ENCODE assay signal across 8 cellular contexts in the genomic region with DNA sequence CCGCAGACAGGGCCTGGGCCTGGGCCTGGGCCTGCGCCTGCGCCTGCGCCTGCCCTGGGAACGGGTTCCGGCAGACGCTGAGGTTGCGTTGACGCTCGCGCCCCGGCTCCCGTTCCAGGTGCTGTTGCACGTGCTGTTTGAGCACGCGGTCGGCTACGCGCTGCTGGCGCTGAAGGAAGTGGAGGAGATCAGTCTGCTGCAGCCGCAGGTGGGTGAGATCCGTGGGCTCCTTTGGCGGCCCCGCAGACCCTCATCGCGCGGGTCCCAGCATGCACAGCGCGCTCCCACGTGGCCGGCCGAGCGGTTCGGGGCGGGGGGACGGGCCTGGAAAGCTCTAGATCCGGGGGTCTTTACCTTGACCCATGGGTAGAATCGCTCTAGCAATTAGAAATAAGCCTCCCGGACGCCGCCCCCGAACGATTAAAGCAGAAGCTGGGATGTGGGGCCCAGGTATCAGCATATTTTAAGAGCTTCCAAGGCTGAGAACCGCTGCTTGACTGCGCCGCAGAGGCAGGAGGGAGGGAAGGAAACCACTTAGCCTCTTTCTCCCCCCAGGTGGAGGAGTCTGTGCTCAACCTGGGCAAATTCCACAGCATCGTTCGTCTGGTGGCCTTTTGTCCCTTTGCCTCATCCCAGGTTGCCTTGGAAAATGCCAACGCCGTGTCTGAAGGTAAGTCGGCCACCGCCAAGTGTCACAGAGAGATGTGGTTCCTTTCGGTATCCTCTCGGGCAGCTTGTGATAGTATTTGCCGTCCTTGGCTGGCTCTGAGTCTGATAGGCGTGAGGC. TPM values are rescaled to one million over a fixed set of nuclear protein-coding genes. Genes with fewer than 3 reads are reported as not detected.
DNase-seq lines count a peak whose midpoint lies in the region; ATAC-seq and TF ChIP-seq lines count a peak whose summit lies in the region.

No MANE protein-coding gene starts in this region.

- H3K36me3 Mint-ChIP-seq in endothelial cell (ENCODE audit: low read depth, unreplicated experiment): peaks cover 35% of the 10 kb centered on the region

- H3K4me3 Mint-ChIP-seq in endothelial cell (ENCODE audit: unreplicated experiment): peak overlapping the region; percentile 93

- H3K4me1 Mint-ChIP-seq in endothelial cell (ENCODE audit: unreplicated experiment): peaks cover 18% of the 10 kb centered on the region

- peak; percentile 20 for DNase-seq in COR-L47 (lab: John Stamatoyannopoulos, UW)
- DNase-seq in endothelial cell (ENCODE audit: low spot score): peak; percentile 48
- peak; percentile 60 for DNase-seq in testis
- DNase-seq in SW480 (ENCODE audit: low spot score): no peak

- no peak for TF ChIP-seq CTCF in endothelial cell (IDR thresholded peaks at IDR 0.05; ENCODE audit: unreplicated experiment)
- no peak for TF ChIP-seq CTCF in testis (IDR thresholded peaks at IDR 0.05)

- WGBS in testis, 2 donors: 0 to 1% methylated on average over 16 to 55 of the region's 56 CpGs

- H3K4me3 ChIP-seq in mononuclear cell (ENCODE audit: low read length): peak overlapping the region; percentile 77
- H3K4me3 ChIP-seq in testis: peak overlapping the region; percentile 71 to 88

- no peak overlapping the region for H3K27ac Mint-ChIP-seq in endothelial cell (ENCODE audit: unreplicated experiment)

- no peaks in the 10 kb centered on the region for H3K36me3 ChIP-seq in testis (ENCODE audit: low read depth, missing control alignments)

- peaks cover 32% of the 10 kb centered on the region for H3K4me1 ChIP-seq in mononuclear cell (ENCODE audit: insufficient read depth, low read length)
- peaks cover 10% of the 10 kb centered on the region for H3K4me1 ChIP-seq in testis

- H3K9me3 ChIP-seq in mononuclear cell (ENCODE audit: low read depth, low read length): no peaks in the 10 kb centered on the region
- H3K9me3 ChIP-seq in testis: no peaks in the 10 kb centered on the region

- peak overlapping the region; percentile 75 to 86 for H3K27ac ChIP-seq in testis

- no peaks in the 10 kb centered on the region for H3K27me3 ChIP-seq in mononuclear cell (ENCODE audit: insufficient read depth, low read length)
- no peaks in the 10 kb centered on the region for H3K27me3 ChIP-seq in testis

- ATAC-seq in GM19395 (IDR thresholded peaks at IDR 0.05; ENCODE audit: unreplicated experiment) (peak; percentile 63), HG03439 (IDR thresholded peaks at IDR 0.05; ENCODE audit: unreplicated experiment) (peak; percentile 54), SK-N-SH treated with all-trans-retinoic acid at 6 μM for 48 hours (peak; percentile 67)

- intact Hi-C loops in testis (cut with DNase I; ENCODE audit: low total_unique reads): no loop called here

- no peak for TF ChIP-seq POLR2A in testis (IDR thresholded peaks at IDR 0.05)

- no peaks in the 10 kb centered on the region for H3K9me3 Mint-ChIP-seq in endothelial cell (ENCODE audit: unreplicated experiment)

- H3K27me3 Mint-ChIP-seq in endothelial cell (ENCODE audit: unreplicated experiment): peaks cover 5% of the 10 kb centered on the region

TF ChIP-seq in SK-N-SH treated with all-trans-retinoic acid at 6 μM for 48 hours, 23 proteins besides CTCF, POLR2A, EP300 and RAD21:
- TF ChIP-seq ZNF70 (CRISPR knock-in tag; IDR thresholded peaks at IDR 0.05) (no peak), TOX (CRISPR knock-in tag; IDR thresholded peaks at IDR 0.05; ENCODE audit: borderline replicate concordance) (no peak), ZNF8 (CRISPR knock-in tag; IDR thresholded peaks at IDR 0.05) (no peak), ZFP3 (CRISPR knock-in tag; IDR thresholded peaks at IDR 0.05) (no peak), ISL1 (CRISPR knock-in tag; IDR thresholded peaks at IDR 0.05) (no peak), TCF4 (CRISPR knock-in tag; IDR thresholded peaks at IDR 0.05; ENCODE audit: borderline replicate concordance) (no peak), GLIS3 (CRISPR knock-in tag; IDR thresholded peaks at IDR 0.05) (no peak), RARB (CRISPR knock-in tag; IDR thresholded peaks at IDR 0.05) (no peak), OSR1 (CRISPR knock-in tag; IDR thresholded peaks at IDR 0.05) (no peak), BACH2 (CRISPR knock-in tag; IDR thresholded peaks at IDR 0.05; ENCODE audit: borderline replicate concordance) (no peak)
- TF ChIP-seq, protein P1, sequence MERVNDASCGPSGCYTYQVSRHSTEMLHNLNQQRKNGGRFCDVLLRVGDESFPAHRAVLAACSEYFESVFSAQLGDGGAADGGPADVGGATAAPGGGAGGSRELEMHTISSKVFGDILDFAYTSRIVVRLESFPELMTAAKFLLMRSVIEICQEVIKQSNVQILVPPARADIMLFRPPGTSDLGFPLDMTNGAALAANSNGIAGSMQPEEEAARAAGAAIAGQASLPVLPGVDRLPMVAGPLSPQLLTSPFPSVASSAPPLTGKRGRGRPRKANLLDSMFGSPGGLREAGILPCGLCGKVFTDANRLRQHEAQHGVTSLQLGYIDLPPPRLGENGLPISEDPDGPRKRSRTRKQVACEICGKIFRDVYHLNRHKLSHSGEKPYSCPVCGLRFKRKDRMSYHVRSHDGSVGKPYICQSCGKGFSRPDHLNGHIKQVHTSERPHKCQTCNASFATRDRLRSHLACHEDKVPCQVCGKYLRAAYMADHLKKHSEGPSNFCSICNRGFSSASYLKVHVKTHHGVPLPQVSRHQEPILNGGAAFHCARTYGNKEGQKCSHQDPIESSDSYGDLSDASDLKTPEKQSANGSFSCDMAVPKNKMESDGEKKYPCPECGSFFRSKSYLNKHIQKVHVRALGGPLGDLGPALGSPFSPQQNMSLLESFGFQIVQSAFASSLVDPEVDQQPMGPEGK (CRISPR knock-in tag; IDR thresholded peaks at IDR 0.05; ENCODE audit: borderline replicate concordance): no peak
- TF ChIP-seq, protein P2, sequence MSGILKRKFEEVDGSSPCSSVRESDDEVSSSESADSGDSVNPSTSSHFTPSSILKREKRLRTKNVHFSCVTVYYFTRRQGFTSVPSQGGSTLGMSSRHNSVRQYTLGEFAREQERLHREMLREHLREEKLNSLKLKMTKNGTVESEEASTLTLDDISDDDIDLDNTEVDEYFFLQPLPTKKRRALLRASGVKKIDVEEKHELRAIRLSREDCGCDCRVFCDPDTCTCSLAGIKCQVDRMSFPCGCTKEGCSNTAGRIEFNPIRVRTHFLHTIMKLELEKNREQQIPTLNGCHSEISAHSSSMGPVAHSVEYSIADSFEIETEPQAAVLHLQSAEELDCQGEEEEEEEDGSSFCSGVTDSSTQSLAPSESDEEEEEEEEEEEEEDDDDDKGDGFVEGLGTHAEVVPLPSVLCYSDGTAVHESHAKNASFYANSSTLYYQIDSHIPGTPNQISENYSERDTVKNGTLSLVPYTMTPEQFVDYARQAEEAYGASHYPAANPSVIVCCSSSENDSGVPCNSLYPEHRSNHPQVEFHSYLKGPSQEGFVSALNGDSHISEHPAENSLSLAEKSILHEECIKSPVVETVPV (CRISPR knock-in tag; IDR thresholded peaks at IDR 0.05): no peak
- TF ChIP-seq, protein P3, sequence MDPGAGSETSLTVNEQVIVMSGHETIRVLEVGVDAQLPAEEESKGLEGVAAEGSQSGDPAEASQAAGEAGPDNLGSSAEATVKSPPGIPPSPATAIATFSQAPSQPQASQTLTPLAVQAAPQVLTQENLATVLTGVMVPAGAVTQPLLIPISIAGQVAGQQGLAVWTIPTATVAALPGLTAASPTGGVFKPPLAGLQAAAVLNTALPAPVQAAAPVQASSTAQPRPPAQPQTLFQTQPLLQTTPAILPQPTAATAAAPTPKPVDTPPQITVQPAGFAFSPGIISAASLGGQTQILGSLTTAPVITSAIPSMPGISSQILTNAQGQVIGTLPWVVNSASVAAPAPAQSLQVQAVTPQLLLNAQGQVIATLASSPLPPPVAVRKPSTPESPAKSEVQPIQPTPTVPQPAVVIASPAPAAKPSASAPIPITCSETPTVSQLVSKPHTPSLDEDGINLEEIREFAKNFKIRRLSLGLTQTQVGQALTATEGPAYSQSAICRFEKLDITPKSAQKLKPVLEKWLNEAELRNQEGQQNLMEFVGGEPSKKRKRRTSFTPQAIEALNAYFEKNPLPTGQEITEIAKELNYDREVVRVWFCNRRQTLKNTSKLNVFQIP (CRISPR knock-in tag; IDR thresholded peaks at IDR 0.05; ENCODE audit: borderline replicate concordance, low read depth): no peak
- TF ChIP-seq, protein P4, sequence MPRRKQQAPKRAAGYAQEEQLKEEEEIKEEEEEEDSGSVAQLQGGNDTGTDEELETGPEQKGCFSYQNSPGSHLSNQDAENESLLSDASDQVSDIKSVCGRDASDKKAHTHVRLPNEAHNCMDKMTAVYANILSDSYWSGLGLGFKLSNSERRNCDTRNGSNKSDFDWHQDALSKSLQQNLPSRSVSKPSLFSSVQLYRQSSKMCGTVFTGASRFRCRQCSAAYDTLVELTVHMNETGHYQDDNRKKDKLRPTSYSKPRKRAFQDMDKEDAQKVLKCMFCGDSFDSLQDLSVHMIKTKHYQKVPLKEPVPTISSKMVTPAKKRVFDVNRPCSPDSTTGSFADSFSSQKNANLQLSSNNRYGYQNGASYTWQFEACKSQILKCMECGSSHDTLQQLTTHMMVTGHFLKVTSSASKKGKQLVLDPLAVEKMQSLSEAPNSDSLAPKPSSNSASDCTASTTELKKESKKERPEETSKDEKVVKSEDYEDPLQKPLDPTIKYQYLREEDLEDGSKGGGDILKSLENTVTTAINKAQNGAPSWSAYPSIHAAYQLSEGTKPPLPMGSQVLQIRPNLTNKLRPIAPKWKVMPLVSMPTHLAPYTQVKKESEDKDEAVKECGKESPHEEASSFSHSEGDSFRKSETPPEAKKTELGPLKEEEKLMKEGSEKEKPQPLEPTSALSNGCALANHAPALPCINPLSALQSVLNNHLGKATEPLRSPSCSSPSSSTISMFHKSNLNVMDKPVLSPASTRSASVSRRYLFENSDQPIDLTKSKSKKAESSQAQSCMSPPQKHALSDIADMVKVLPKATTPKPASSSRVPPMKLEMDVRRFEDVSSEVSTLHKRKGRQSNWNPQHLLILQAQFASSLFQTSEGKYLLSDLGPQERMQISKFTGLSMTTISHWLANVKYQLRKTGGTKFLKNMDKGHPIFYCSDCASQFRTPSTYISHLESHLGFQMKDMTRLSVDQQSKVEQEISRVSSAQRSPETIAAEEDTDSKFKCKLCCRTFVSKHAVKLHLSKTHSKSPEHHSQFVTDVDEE (CRISPR knock-in tag; IDR thresholded peaks at IDR 0.05): no peak

RNA-seq across cellular contexts. Expression of a gene that starts 0.5 kb away (rescaled TPM):
- total RNA-seq in endothelial cell (ENCODE audit: unreplicated experiment) (144 TPM), mononuclear cell (109 TPM), testis (100 to 1,000 TPM; 110 TPM)
- 125 TPM for polyA plus RNA-seq in testis (ENCODE audit: insufficient read depth, low read depth, low replicate concordance)

RNA-seq across cellular contexts. Expression of a gene that starts 11.1 kb away (rescaled TPM):
- total RNA-seq in endothelial cell (ENCODE audit: unreplicated experiment) (136 TPM), mononuclear cell (103 TPM), testis (100 to 1,000 TPM; 105 to 123 TPM)
- 90.6 TPM for polyA plus RNA-seq in testis (ENCODE audit: insufficient read depth, low read depth, low replicate concordance)

RNA-seq across cellular contexts. Expression of a gene that starts 39.7 kb away (rescaled TPM):
- total RNA-seq in endothelial cell (ENCODE audit: unreplicated experiment) (5.9 TPM), mononuclear cell (0.63 TPM), testis (10 to 100 TPM in 1 of 2 donors, 1 to 10 TPM in 1; 7.4 to 14.2 TPM)
- polyA plus RNA-seq in testis (ENCODE audit: insufficient read depth, low read depth, low replicate concordance): 6.1 TPM
